Comparison of ENCODE assay signal across 2 cellular contexts in the genomic region with DNA sequence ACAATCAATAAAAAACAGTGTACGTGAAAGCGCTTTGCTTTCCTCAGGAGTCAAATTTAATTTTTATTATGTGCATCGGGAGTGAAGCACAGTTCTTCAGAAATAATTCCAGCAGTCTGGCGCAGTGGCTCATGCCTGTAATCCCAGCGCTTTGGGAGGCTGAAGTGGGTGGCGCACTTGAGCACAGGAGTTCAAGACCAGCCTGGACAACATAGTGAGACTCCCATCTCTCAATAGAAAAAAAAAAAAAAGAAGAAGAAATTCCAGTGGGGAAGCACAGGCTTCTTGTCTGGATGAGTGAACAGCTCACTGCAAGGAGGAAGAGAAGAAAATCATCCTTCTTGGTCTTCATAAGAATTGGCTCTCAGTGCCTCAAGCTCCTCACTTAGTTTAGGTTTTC.
TF ChIP-seq lines count a peak whose summit lies in the region.

No MANE protein-coding gene starts in this region.

TF ChIP-seq in HEK293, 187 proteins besides CTCF, POLR2A, EP300 and RAD21 (continued from another document):
- TF ChIP-seq, protein P1, sequence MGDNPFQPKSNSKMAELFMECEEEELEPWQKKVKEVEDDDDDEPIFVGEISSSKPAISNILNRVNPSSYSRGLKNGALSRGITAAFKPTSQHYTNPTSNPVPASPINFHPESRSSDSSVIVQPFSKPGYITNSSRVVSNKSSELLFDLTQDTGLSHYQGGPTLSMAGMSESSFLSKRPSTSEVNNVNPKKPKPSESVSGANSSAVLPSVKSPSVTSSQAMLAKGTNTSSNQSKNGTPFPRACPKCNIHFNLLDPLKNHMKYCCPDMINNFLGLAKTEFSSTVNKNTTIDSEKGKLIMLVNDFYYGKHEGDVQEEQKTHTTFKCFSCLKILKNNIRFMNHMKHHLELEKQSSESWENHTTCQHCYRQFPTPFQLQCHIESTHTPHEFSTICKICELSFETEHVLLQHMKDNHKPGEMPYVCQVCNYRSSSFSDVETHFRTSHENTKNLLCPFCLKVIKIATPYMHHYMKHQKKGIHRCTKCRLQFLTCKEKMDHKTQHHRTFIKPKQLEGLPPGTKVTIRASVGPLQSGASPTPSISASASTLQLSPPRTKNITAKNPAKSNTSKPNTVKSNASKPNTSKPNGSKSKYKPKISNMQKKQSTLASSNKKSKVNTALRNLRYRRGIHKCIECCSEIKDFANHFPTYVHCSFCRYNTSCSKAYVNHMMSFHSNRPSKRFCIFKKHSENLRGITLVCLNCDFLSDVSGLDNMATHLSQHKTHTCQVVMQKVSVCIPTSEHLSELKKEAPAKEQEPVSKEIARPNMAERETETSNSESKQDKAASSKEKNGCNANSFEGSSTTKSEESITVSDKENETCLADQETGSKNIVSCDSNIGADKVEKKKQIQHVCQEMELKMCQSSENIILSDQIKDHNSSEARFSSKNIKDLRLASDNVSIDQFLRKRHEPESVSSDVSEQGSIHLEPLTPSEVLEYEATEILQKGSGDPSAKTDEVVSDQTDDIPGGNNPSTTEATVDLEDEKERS (tag by site-specific recombination; IDR thresholded peaks at IDR 0.05), result no peak
- no peak for TF ChIP-seq YY2 (tag by site-specific recombination; IDR thresholded peaks at IDR 0.05)

TF ChIP-seq in liver, 16 proteins besides CTCF, POLR2A, EP300 and RAD21 (continued from another document):
- TF ChIP-seq, protein P2, sequence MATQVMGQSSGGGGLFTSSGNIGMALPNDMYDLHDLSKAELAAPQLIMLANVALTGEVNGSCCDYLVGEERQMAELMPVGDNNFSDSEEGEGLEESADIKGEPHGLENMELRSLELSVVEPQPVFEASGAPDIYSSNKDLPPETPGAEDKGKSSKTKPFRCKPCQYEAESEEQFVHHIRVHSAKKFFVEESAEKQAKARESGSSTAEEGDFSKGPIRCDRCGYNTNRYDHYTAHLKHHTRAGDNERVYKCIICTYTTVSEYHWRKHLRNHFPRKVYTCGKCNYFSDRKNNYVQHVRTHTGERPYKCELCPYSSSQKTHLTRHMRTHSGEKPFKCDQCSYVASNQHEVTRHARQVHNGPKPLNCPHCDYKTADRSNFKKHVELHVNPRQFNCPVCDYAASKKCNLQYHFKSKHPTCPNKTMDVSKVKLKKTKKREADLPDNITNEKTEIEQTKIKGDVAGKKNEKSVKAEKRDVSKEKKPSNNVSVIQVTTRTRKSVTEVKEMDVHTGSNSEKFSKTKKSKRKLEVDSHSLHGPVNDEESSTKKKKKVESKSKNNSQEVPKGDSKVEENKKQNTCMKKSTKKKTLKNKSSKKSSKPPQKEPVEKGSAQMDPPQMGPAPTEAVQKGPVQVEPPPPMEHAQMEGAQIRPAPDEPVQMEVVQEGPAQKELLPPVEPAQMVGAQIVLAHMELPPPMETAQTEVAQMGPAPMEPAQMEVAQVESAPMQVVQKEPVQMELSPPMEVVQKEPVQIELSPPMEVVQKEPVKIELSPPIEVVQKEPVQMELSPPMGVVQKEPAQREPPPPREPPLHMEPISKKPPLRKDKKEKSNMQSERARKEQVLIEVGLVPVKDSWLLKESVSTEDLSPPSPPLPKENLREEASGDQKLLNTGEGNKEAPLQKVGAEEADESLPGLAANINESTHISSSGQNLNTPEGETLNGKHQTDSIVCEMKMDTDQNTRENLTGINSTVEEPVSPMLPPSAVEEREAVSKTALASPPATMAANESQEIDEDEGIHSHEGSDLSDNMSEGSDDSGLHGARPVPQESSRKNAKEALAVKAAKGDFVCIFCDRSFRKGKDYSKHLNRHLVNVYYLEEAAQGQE (IDR thresholded peaks at IDR 0.05), result no peak
- TF ChIP-seq RXRA (IDR thresholded peaks at IDR 0.05), result no peak
- no peak for TF ChIP-seq HNF4G (IDR thresholded peaks at IDR 0.05)
- no peak for TF ChIP-seq HNF4A (conservative IDR thresholded peaks at IDR 0.05)
- TF ChIP-seq SP1 (IDR thresholded peaks at IDR 0.05), result no peak
- TF ChIP-seq GABPA (IDR thresholded peaks at IDR 0.05 in 1 of 2, conservative IDR thresholded peaks at IDR 0.05 in 1 of 2), result no peak
- no peak for TF ChIP-seq JUND (IDR thresholded peaks at IDR 0.05)
